Comparison of ENCODE assay signal across 1 cellular context in genomic region chr7:123581162-123581459, GRCh38.
TF ChIP-seq lines count a peak whose summit lies in the region.

No MANE protein-coding gene starts in this region.

TF ChIP-seq in H1, 55 proteins besides CTCF, POLR2A, EP300 and RAD21:
- TF ChIP-seq SP1 (IDR thresholded peaks at IDR 0.05; ENCODE audit: low read depth, low read length) (no peak), TBP (IDR thresholded peaks at IDR 0.05; ENCODE audit: low read depth, low read length) (no peak), RBBP5 (IDR thresholded peaks at IDR 0.05; ENCODE audit: borderline replicate concordance, low read depth, low read length) (no peak), JUN (IDR thresholded peaks at IDR 0.05; ENCODE audit: low read depth, low read length) (no peak), POLR2AphosphoS5 (IDR thresholded peaks at IDR 0.05; ENCODE audit: low read depth, low read length) (no peak)
